8 cellular contexts compared by ENCODE assay signal in the genomic region with DNA sequence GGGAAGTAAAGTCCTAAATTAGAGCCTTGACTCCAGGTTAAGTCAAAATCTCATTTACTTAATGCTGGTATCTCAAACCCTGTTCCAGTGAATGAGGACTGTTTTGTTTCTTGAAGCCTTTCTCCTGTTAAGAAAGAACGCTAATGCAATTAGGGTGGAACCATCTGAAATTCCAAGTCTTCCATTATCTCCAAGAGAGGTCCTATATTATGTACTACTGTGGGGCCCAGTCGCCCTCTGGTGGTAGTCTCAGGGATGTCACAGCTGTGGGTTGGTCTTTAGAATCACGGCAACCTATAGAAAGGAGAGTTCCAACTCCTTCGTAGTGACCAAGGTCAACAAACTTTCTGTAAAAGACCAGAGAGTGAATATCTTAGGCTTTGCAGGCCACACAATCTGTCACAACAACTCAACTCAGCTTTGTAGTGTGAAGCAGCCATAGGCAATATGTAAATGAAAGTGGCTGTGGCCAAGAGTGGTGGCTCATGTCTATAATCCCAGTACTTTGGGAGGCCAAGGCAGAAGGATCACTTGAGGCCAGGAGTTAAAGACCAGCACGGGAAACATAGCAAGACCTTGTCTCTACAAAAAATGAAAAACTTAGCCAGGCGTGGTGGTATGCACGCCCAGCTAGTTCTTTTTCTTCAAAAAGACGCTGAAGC. TPM values are rescaled to one million over a fixed set of nuclear protein-coding genes. Genes with fewer than 3 reads are reported as not detected.
DNase-seq lines count a peak whose midpoint lies in the region; ATAC-seq and TF ChIP-seq lines count a peak whose summit lies in the region.

No MANE protein-coding gene starts in this region.

- H3K36me3 ChIP-seq in DOHH2 (ENCODE audit: control insufficient read depth, low read length) (peaks cover 53% of the 10 kb centered on the region), Loucy (ENCODE audit: insufficient read depth, low read length) (peaks cover 56% of the 10 kb centered on the region; the same call in 1 of the 2 replicates), sigmoid colon (peaks cover 5 to 86% (median 30%) of the 10 kb centered on the region in 4 donors)

- H3K27me3 Mint-ChIP-seq in activated naive CD8-positive, alpha-beta T cell treated with anti-CD3 and anti-CD28 coated beads, Interleukin-2, amount 50 U/mL, for 24 hours, result no peaks in the 10 kb centered on the region

- no peaks in the 10 kb centered on the region for H3K9me3 ChIP-seq in DOHH2 (ENCODE audit: control insufficient read depth, insufficient read depth, low read length)
- no peaks in the 10 kb centered on the region for H3K9me3 ChIP-seq in Loucy (ENCODE audit: insufficient read depth, low read depth, low read length)
- no peaks in the 10 kb centered on the region for H3K9me3 ChIP-seq in sigmoid colon

- H2AFZ ChIP-seq in Loucy (ENCODE audit: low read length), result no peak overlapping the region

- ATAC-seq in GM21619 (IDR thresholded peaks at IDR 0.05; ENCODE audit: unreplicated experiment), result peak; percentile 89
- peak; percentile 90 for ATAC-seq in activated naive CD8-positive, alpha-beta T cell treated with anti-CD3 and anti-CD28 coated beads, Interleukin-2, amount 50 U/mL, for 24 hours
- ATAC-seq in left ventricle myocardium superior, result peak; percentile 85
- no peak for ATAC-seq in GM18520 (IDR thresholded peaks at IDR 0.05; ENCODE audit: unreplicated experiment)

- H3K79me2 ChIP-seq in DOHH2 (ENCODE audit: control insufficient read depth, low read length), result peaks cover 8% of the 10 kb centered on the region
- peaks cover 4% of the 10 kb centered on the region; the same call in 1 of the 2 replicates for H3K79me2 ChIP-seq in Loucy (ENCODE audit: insufficient read depth, low read length)

- DNase-seq in T-helper 1 cell (peak; percentile 31 to 60 (median 48)), left ventricle myocardium superior (peak; percentile 73), sigmoid colon (no peak)
- peak; percentile 71 for DNase-seq in activated naive CD8-positive, alpha-beta T cell treated with anti-CD3 and anti-CD28 coated beads, Interleukin-2, amount 50 U/mL, for 24 hours

- intact Hi-C loops in left ventricle myocardium superior (cut with micrococcal nuclease) (no loop called here), sigmoid colon (cut with DNase I) (loop anchor here (5.0 kb wide), 1 partner anchor 604 kb away; no protein-coding TSS in a partner anchor)

- TF ChIP-seq CTCF in DOHH2 (IDR thresholded peaks at IDR 0.05; ENCODE audit: low read depth, low read length, poor library complexity, severe bottlenecking) (peak; percentile 98), Loucy (conservative IDR thresholded peaks at IDR 0.05; ENCODE audit: low read length) (peak; percentile 99), sigmoid colon (IDR thresholded peaks at IDR 0.05) (peak; percentile 68 to 81 (median 75))

- H3K9me3 Mint-ChIP-seq in activated naive CD8-positive, alpha-beta T cell treated with anti-CD3 and anti-CD28 coated beads, Interleukin-2, amount 50 U/mL, for 24 hours, result no peaks in the 10 kb centered on the region

- no peak overlapping the region for H3K9ac ChIP-seq in Loucy (ENCODE audit: low read depth, low read length, poor library complexity, severe bottlenecking)

- H3K36me3 Mint-ChIP-seq in activated naive CD8-positive, alpha-beta T cell treated with anti-CD3 and anti-CD28 coated beads, Interleukin-2, amount 50 U/mL, for 24 hours (ENCODE audit: low read depth), result peaks cover 43% of the 10 kb centered on the region

- 42 to 55% methylated on average over 8 of the region's 8 CpGs for WGBS in sigmoid colon, 2 donors

- H3K4me1 ChIP-seq in DOHH2 (ENCODE audit: control insufficient read depth, low read length) (no peaks in the 10 kb centered on the region), Loucy (ENCODE audit: insufficient read depth, low read length, poor library complexity, severe bottlenecking) (no peaks in the 10 kb centered on the region), sigmoid colon (no peaks in the 10 kb centered on the region)

- H3K27me3 ChIP-seq in DOHH2 (ENCODE audit: control insufficient read depth, low read length) (no peaks in the 10 kb centered on the region), Loucy (ENCODE audit: insufficient read depth, low read length, poor library complexity, severe bottlenecking) (no peaks in the 10 kb centered on the region), sigmoid colon (no peaks in the 10 kb centered on the region)

- TF ChIP-seq EP300 in sigmoid colon (IDR thresholded peaks at IDR 0.05), result no peak

- H3K4me1 Mint-ChIP-seq in activated naive CD8-positive, alpha-beta T cell treated with anti-CD3 and anti-CD28 coated beads, Interleukin-2, amount 50 U/mL, for 24 hours, result peaks cover 6% of the 10 kb centered on the region

- H3K4me3 Mint-ChIP-seq in activated naive CD8-positive, alpha-beta T cell treated with anti-CD3 and anti-CD28 coated beads, Interleukin-2, amount 50 U/mL, for 24 hours, result no peak overlapping the region

- H3K27ac ChIP-seq in DOHH2 (ENCODE audit: low read depth, low read length), result no peak overlapping the region
- no peak overlapping the region for H3K27ac ChIP-seq in sigmoid colon

- H3K9me2 ChIP-seq in DOHH2 (replicated peaks; ENCODE audit: control insufficient read depth, low read length) (no peaks in the 10 kb centered on the region), Loucy (replicated peaks; ENCODE audit: low read depth, low read length) (no peaks in the 10 kb centered on the region)

- H3F3A ChIP-seq in DOHH2 (ENCODE audit: control insufficient read depth, insufficient read depth), result peaks cover 8% of the 10 kb centered on the region; the same call in 1 of the 2 replicates
- H3F3A ChIP-seq in Loucy (ENCODE audit: low read depth), result no peaks in the 10 kb centered on the region

- TF ChIP-seq POLR2A in sigmoid colon (IDR thresholded peaks at IDR 0.05), result no peak

- H3K27ac Mint-ChIP-seq in activated naive CD8-positive, alpha-beta T cell treated with anti-CD3 and anti-CD28 coated beads, Interleukin-2, amount 50 U/mL, for 24 hours, result no peak overlapping the region

- H4K20me1 ChIP-seq in DOHH2 (ENCODE audit: control insufficient read depth, insufficient read depth, low read depth, low read length), result no peaks in the 10 kb centered on the region
- no peaks in the 10 kb centered on the region for H4K20me1 ChIP-seq in Loucy (ENCODE audit: insufficient read depth, low read length, poor library complexity, severe bottlenecking)

- H3K4me3 ChIP-seq in DOHH2 (ENCODE audit: low read length) (no peak overlapping the region), Loucy (ENCODE audit: low read length, poor library complexity, severe bottlenecking) (no peak overlapping the region), sigmoid colon (no peak overlapping the region)

- H3K4me2 ChIP-seq in DOHH2 (ENCODE audit: low read length) (no peak overlapping the region), Loucy (ENCODE audit: low read depth, low read length, poor library complexity, severe bottlenecking) (no peak overlapping the region)

RNA-seq across cellular contexts. Expression of a gene that starts 9.3 kb away (rescaled TPM):
- total RNA-seq in left ventricle myocardium superior, result 8.4 TPM
- total RNA-seq in sigmoid colon, result 10 to 100 TPM in 3 of 4 donors, 1 to 10 TPM in 1; 8.7 to 29.5 (median 15.6) TPM
- 10 to 100 TPM; 15.6 to 19.2 (median 18.7) TPM for polyA plus RNA-seq in sigmoid colon

RNA-seq across cellular contexts. Expression of a gene that starts 17.9 kb away (rescaled TPM):
- total RNA-seq in left ventricle myocardium superior (not detected), sigmoid colon (not detected)
- under 1 TPM in 1 of 3 donors, not detected in 2; 0.57 TPM for polyA plus RNA-seq in sigmoid colon
